In genomic region chr15:44340410-44340809, GRCh38 we compare ENCODE assay signal across 12 cellular contexts. TPM values are rescaled to one million over a fixed set of nuclear protein-coding genes. Genes with fewer than 3 reads are reported as not detected.
DNase-seq lines count a peak whose midpoint lies in the region; ATAC-seq and TF ChIP-seq lines count a peak whose summit lies in the region.
"Had no signal": no experiment of that assay in that cellular context is flagged by ENCODE, and none has a peak within 500 bp of the region (broad histone marks: within the 10 kb centered on the region; RNA-seq: fewer than 3 reads in every experiment).

No MANE protein-coding gene starts in this region.

- TF ChIP-seq CTCF in osteocyte (IDR thresholded peaks at IDR 0.05): no peak
- TF ChIP-seq CTCF in progenitor cell of endocrine pancreas (IDR thresholded peaks at IDR 0.05; ENCODE audit: unreplicated experiment): no peak

- peaks cover 16% of the 10 kb centered on the region for H3K36me3 Mint-ChIP-seq in osteocyte (ENCODE audit: unreplicated experiment)
- H3K36me3 Mint-ChIP-seq in naive thymus-derived CD8-positive, alpha-beta T cell: peaks cover 0 to 62% (median 19%) of the 10 kb centered on the region in 3 donors
- peaks cover 28% of the 10 kb centered on the region for H3K36me3 Mint-ChIP-seq in T-cell
- peaks cover 5% of the 10 kb centered on the region for H3K36me3 Mint-ChIP-seq in progenitor cell of endocrine pancreas (ENCODE audit: insufficient read depth)

- H3K27ac Mint-ChIP-seq in osteocyte (ENCODE audit: unreplicated experiment): peak overlapping the region; percentile 59
- H3K27ac Mint-ChIP-seq in naive thymus-derived CD8-positive, alpha-beta T cell: peak overlapping the region in 1 of 10 donors; percentile 60
- no peak overlapping the region for H3K27ac Mint-ChIP-seq in T-cell
- no peak overlapping the region for H3K27ac Mint-ChIP-seq in progenitor cell of endocrine pancreas

- ATAC-seq in esophagus mucosa: peak; percentile 96
- no peak for ATAC-seq in naive thymus-derived CD8-positive, alpha-beta T cell
- ATAC-seq in T-cell (replicated peaks in 1 of 4): no peak
- ATAC-seq: K562 had no signal

- H3K4me1 Mint-ChIP-seq in osteocyte (ENCODE audit: unreplicated experiment): peaks cover 8% of the 10 kb centered on the region
- no peaks in the 10 kb centered on the region for H3K4me1 Mint-ChIP-seq in naive thymus-derived CD8-positive, alpha-beta T cell
- H3K4me1 Mint-ChIP-seq in T-cell: no peaks in the 10 kb centered on the region
- no peaks in the 10 kb centered on the region for H3K4me1 Mint-ChIP-seq in progenitor cell of endocrine pancreas (ENCODE audit: low read depth)

- DNase-seq in EH (ENCODE audit: low read depth): peak; percentile 89
- peak; percentile 83 for DNase-seq in NCI-H226
- DNase-seq in osteocyte (ENCODE audit: extremely low spot score, unreplicated experiment): no peak
- DNase-seq in naive thymus-derived CD8-positive, alpha-beta T cell: no peak
- DNase-seq in activated CD4-positive, alpha-beta T cell treated with anti-CD3 and anti-CD28 coated beads, Interleukin-2, amount 50 U/mL, for 1 hour: no peak
- no peak for DNase-seq in T-cell
- no peak for DNase-seq in progenitor cell of endocrine pancreas (ENCODE audit: low spot score, unreplicated experiment)
- DNase-seq: colonic mucosa, NCI-H82, ovary had no signal

- H3K4me3 Mint-ChIP-seq in osteocyte (ENCODE audit: unreplicated experiment) (no peak overlapping the region), T-cell (no peak overlapping the region), progenitor cell of endocrine pancreas (ENCODE audit: low read depth) (no peak overlapping the region)
- H3K4me3 Mint-ChIP-seq in naive thymus-derived CD8-positive, alpha-beta T cell: no peak overlapping the region

- POLR2A ChIA-PET in naive thymus-derived CD8-positive, alpha-beta T cell (lab: Charles Lee): no interaction called here
- POLR2A ChIA-PET in T-cell (lab: Charles Lee): no interaction called here

- H3K9me3 Mint-ChIP-seq in osteocyte (ENCODE audit: unreplicated experiment) (no peaks in the 10 kb centered on the region), T-cell (no peaks in the 10 kb centered on the region), progenitor cell of endocrine pancreas (ENCODE audit: low read depth) (no peaks in the 10 kb centered on the region)
- H3K9me3 Mint-ChIP-seq in naive thymus-derived CD8-positive, alpha-beta T cell: no peaks in the 10 kb centered on the region

- H3K27me3 Mint-ChIP-seq in osteocyte (ENCODE audit: unreplicated experiment) (no peaks in the 10 kb centered on the region), T-cell (no peaks in the 10 kb centered on the region), progenitor cell of endocrine pancreas (no peaks in the 10 kb centered on the region)
- no peaks in the 10 kb centered on the region for H3K27me3 Mint-ChIP-seq in naive thymus-derived CD8-positive, alpha-beta T cell

- CTCF ChIA-PET in T-cell (lab: Charles Lee): no interaction called here

RNA-seq across cellular contexts. Expression of gene GOLM2, which starts 51.9 kb away (rescaled TPM):
- total RNA-seq in esophagus mucosa: 20.6 TPM
- total RNA-seq in osteocyte: 120 and 127 TPM in 2 replicates
- 10 to 100 TPM; 53.0 to 58.0 TPM for total RNA-seq in naive thymus-derived CD8-positive, alpha-beta T cell
- 10 to 100 TPM; 36.5 to 41.7 (median 40.9) TPM for polyA plus RNA-seq in naive thymus-derived CD8-positive, alpha-beta T cell
- total RNA-seq in T-cell: 10 to 100 TPM; 44.2 to 58.3 (median 47.5) TPM
- total RNA-seq in progenitor cell of endocrine pancreas: 67.2 and 71.9 TPM in 2 replicates

Comparison
In these comparisons a context has a peak if more than half of its experiments do, and no peak if none do; other contexts are left out.
1. DNase-seq: peak in EH (single experiment) and NCI-H226 (single experiment); none in osteocyte (single experiment), naive thymus-derived CD8-positive, alpha-beta T cell (0 of 10), activated CD4-positive, alpha-beta T cell treated with anti-CD3 and anti-CD28 coated beads, Interleukin-2, amount 50 U/mL, for 1 hour (single experiment), T-cell (0 of 34) and progenitor cell of endocrine pancreas (single experiment).